1 cellular context compared by ENCODE assay signal in genomic region chr7:108291791-108292440, GRCh38.
TF ChIP-seq lines count a peak whose summit lies in the region.

No MANE protein-coding gene starts in this region.

TF ChIP-seq in GM23338, 12 proteins besides CTCF, POLR2A, EP300 and RAD21 (continued from another document):
- TF ChIP-seq ZNF462 (CRISPR knock-in tag; IDR thresholded peaks at IDR 0.05), result no peak
- no peak for TF ChIP-seq ZNF114 (CRISPR knock-in tag; IDR thresholded peaks at IDR 0.05)
- TF ChIP-seq EZH2phosphoT487 (IDR thresholded peaks at IDR 0.05; ENCODE audit: unreplicated experiment), result no peak
- TF ChIP-seq POLR2AphosphoS5 (IDR thresholded peaks at IDR 0.05; ENCODE audit: low read depth), result no peak
- no peak for TF ChIP-seq ZNF331 (CRISPR knock-in tag; IDR thresholded peaks at IDR 0.05; ENCODE audit: low read depth)
- TF ChIP-seq EZH2 (IDR thresholded peaks at IDR 0.05; ENCODE audit: low read depth, unreplicated experiment), result no peak
- no peak for TF ChIP-seq NANOG (IDR thresholded peaks at IDR 0.05; ENCODE audit: borderline replicate concordance)
- TF ChIP-seq CREB1 (CRISPR knock-in tag; IDR thresholded peaks at IDR 0.05; ENCODE audit: low read depth), result no peak
